10 cellular contexts compared by ENCODE assay signal in the genomic region with DNA sequence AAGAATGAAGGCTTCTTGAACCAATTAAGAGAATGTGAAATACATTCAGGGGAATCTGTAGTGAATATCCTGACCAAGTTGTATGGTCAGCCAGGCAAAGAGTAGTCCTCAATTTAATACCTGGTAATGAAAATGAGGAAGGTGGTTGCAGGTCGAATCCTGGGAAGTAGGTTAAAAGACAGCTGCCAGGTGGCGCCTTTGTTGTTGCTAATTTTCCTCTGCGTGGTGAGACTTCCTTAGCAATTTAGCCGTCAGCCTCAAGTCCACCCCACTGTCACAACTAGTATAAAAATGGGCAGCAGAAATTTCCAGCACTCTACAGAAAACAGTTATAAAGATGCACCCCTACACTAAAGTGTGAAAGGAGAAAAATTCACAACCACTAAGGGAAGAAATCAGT.
DNase-seq lines count a peak whose midpoint lies in the region; ATAC-seq, FAIRE-seq and TF ChIP-seq lines count a peak whose summit lies in the region.
"Had no signal": no experiment of that assay in that cellular context is flagged by ENCODE, and none has a peak within 500 bp of the region (broad histone marks: within the 10 kb centered on the region; RNA-seq: fewer than 3 reads in every experiment).

No MANE protein-coding gene starts in this region.

- TF ChIP-seq CTCF in A549 (IDR thresholded peaks at IDR 0.05) = peak; percentile 25; the same call in 2 of the 3 replicates
- peak; percentile 16; the same call in 1 of the 2 replicates for TF ChIP-seq CTCF in GM12875 (IDR thresholded peaks at IDR 0.05; ENCODE audit: borderline replicate concordance, insufficient read depth, low read depth, low read length)
- TF ChIP-seq CTCF in Panc1 (IDR thresholded peaks at IDR 0.05) = peak; percentile 44
- no peak for TF ChIP-seq CTCF in adrenal gland (IDR thresholded peaks at IDR 0.05)

- H3K27me3 ChIP-seq in Panc1 (ENCODE audit: control insufficient read depth, insufficient read depth, low read length) (no peaks in the 10 kb centered on the region), adrenal gland (no peaks in the 10 kb centered on the region)

- H3K27ac ChIP-seq in A549 (no peak overlapping the region), Panc1 (ENCODE audit: low read length) (no peak overlapping the region), adrenal gland (no peak overlapping the region)

- in situ Hi-C loops in Panc1 (cut with HindIII; ENCODE audit: low pct_unique_long_range_greater_than_20kb, low sequenced_read_pairs) = no loop called here

- BruUV-seq in Panc1 (replicated peaks; lab: Mats Ljungman, UMichigan) = no TSS peak

- WGBS in A549 (ENCODE audit: missing lambda C conversion rate) = 5% methylated on average over 4 of the region's 4 CpGs
- 63 to 71% (median 68%) methylated on average over 4 of the region's 4 CpGs for WGBS in adrenal gland, 4 donors

- no peak for ATAC-seq in A549
- no peak for ATAC-seq in Panc1
- ATAC-seq in left ventricle myocardium superior = peak; percentile 34
- no peak for ATAC-seq in HG03280 (IDR thresholded peaks at IDR 0.05; ENCODE audit: unreplicated experiment)
- no peak for ATAC-seq in GM18520 (IDR thresholded peaks at IDR 0.05; ENCODE audit: unreplicated experiment)
- ATAC-seq: activated T-cell treated with anti-CD3 and anti-CD28 coated beads, Interleukin-2, amount 50 U/mL, for 72 hours had no signal

- no peak for TF ChIP-seq EP300 in A549 (IDR thresholded peaks at IDR 0.05)

- no peak for TF ChIP-seq POLR2A in A549 (IDR thresholded peaks at IDR 0.05; ENCODE audit: low read length)
- TF ChIP-seq POLR2A in adrenal gland (IDR thresholded peaks at IDR 0.05) = no peak

- intact Hi-C loops in Panc1 (cut with micrococcal nuclease; ENCODE audit: unreplicated experiment) = loop anchor here (5.0 kb wide), 1 partner anchor 338 kb away; no protein-coding TSS in a partner anchor
- intact Hi-C loops in left ventricle myocardium superior (cut with micrococcal nuclease) = loop anchor here (5.0 to 10.0 kb wide), 3 partner anchors 131 to 343 kb away; a partner anchor contains a TSS
- intact Hi-C loops in adrenal gland (cut with DNase I) = loop anchor here in 1 of 2 donors (10.0 kb wide), 1 partner anchor 331 kb away; a partner anchor contains a TSS

- CTCF ChIA-PET in A549 (lab: Yijun Ruan, JAX) = interaction anchor here (0.7 to 3.6 kb wide), 3 partner anchors 328 to 342 kb away, joined by 3 to 16 read pairs (median 10); a partner anchor contains a TSS
- CTCF ChIA-PET in Panc1 (lab: Charles Lee) = interaction anchor here (0.9 kb wide), 1 partner anchor 338 kb away, joined by 4 read pairs; no protein-coding TSS in a partner anchor

- H3K9me3 ChIP-seq in A549 (no peaks in the 10 kb centered on the region), Panc1 (ENCODE audit: control insufficient read depth, insufficient read depth, low read depth, low read length) (no peaks in the 10 kb centered on the region), adrenal gland (replicated peaks in 1 of 3) (no peaks in the 10 kb centered on the region)

- H3K36me3 ChIP-seq in Panc1 (ENCODE audit: control insufficient read depth, insufficient read depth, low read length) = no peaks in the 10 kb centered on the region
- H3K36me3 ChIP-seq in adrenal gland (replicated peaks in 1 of 2) = no peaks in the 10 kb centered on the region

- no peak for FAIRE-seq in A549 (lab: Jason Lieb, UNC)

- H3K4me3 ChIP-seq in A549 (no peak overlapping the region), GM12875 (ENCODE audit: low read depth, low read length) (no peak overlapping the region), Panc1 (ENCODE audit: low read depth in 2 of 2, low read length in 2 of 2) (no peak overlapping the region), adrenal gland (no peak overlapping the region)

- TF ChIP-seq RAD21 in A549 (conservative IDR thresholded peaks at IDR 0.05 in 1 of 2, IDR thresholded peaks at IDR 0.05 in 1 of 2) = peak; percentile 37 to 47; a peak in 4 of 5 replicates

- H3K4me2 ChIP-seq in A549 = no peak overlapping the region

- peak in 1 of 2 experiments; percentile 5 for DNase-seq in A549 (ENCODE audit: low read depth in 1 of 2, low spot score in 1 of 2)
- DNase-seq in Panc1 (ENCODE audit: low read depth, low spot score) = no peak
- DNase-seq in left ventricle myocardium superior = peak; percentile 41
- no peak for DNase-seq in adrenal gland
- no peak for DNase-seq in UCSD-AML1 (lab: John Stamatoyannopoulos, UW; ENCODE audit: unreplicated experiment)
- DNase-seq: activated T-cell treated with anti-CD3 and anti-CD28 coated beads, Interleukin-2, amount 50 U/mL, for 72 hours; stimulated activated CD4-positive, alpha-beta T cell treated with anti-CD3 and anti-CD28 coated beads, Interleukin-2, amount 100 ng/mL, for 24 hours had no signal

- no peaks in the 10 kb centered on the region for H3K4me1 ChIP-seq in A549
- H3K4me1 ChIP-seq in Panc1 (ENCODE audit: control insufficient read depth, insufficient read depth, low read length) = no peaks in the 10 kb centered on the region
- H3K4me1 ChIP-seq in adrenal gland (replicated peaks in 1 of 2) = no peaks in the 10 kb centered on the region

- POLR2A ChIA-PET in A549 (lab: Yijun Ruan, JAX) (no interaction called here), Panc1 (lab: Charles Lee) (no interaction called here)

TF ChIP-seq in A549, 52 proteins besides CTCF, POLR2A, EP300 and RAD21:
- TF ChIP-seq SMC3 (IDR thresholded peaks at IDR 0.05) (peak; percentile 45), RARB (CRISPR knock-in tag; IDR thresholded peaks at IDR 0.05) (no peak)

Comparison
In these comparisons a context has a peak if more than half of its experiments do, and no peak if none do; other contexts are left out.
1. CTCF ChIP-seq: peak in A549 (single experiment), GM12875 (single experiment) and Panc1 (single experiment); none in adrenal gland (0 of 6).